In genomic region chr4:7967501-7968261, GRCh38 we compare ENCODE assay signal across 12 cellular contexts. TPM values are rescaled to one million over a fixed set of nuclear protein-coding genes. Genes with fewer than 3 reads are reported as not detected.
DNase-seq lines count a peak whose midpoint lies in the region; ATAC-seq, FAIRE-seq and TF ChIP-seq lines count a peak whose summit lies in the region.
"Had no signal": no experiment of that assay in that cellular context is flagged by ENCODE, and none has a peak within 500 bp of the region (broad histone marks: within the 10 kb centered on the region; RNA-seq: fewer than 3 reads in every experiment).

No MANE protein-coding gene starts in this region.

- H3K9me2 ChIP-seq in hepatocyte (replicated peaks; ENCODE audit: insufficient read depth) = no peaks in the 10 kb centered on the region

- no peak overlapping the region for H2AFZ ChIP-seq in hepatocyte

- H3K9me3 Mint-ChIP-seq in activated CD4-positive, alpha-beta T cell treated with anti-CD3 and anti-CD28 coated beads for 36 hours (ENCODE audit: low read depth) = no peaks in the 10 kb centered on the region
- H3K9me3 Mint-ChIP-seq in activated CD4-positive, alpha-beta T cell treated with anti-CD3 and anti-CD28 coated beads, Interleukin-2, amount 10 ng/mL, durations not matched to agents 7 days and 5 days = no peaks in the 10 kb centered on the region
- H3K9me3 Mint-ChIP-seq in activated CD4-positive, alpha-beta memory T cell treated with anti-CD3 and anti-CD28 coated beads, Interleukin-2, amount 10 ng/mL, durations not matched to agents 7 days and 5 days = no peaks in the 10 kb centered on the region
- H3K9me3 Mint-ChIP-seq in stimulated activated naive CD8-positive, alpha-beta T cell treated with anti-CD3 and anti-CD28 coated beads, Interleukin-15, amount 100 ng/mL, for 72 hours = no peaks in the 10 kb centered on the region

- peaks cover 11% of the 10 kb centered on the region for H3K36me3 Mint-ChIP-seq in activated CD4-positive, alpha-beta T cell treated with anti-CD3 and anti-CD28 coated beads for 36 hours (ENCODE audit: low read depth)
- peaks cover 5% of the 10 kb centered on the region for H3K36me3 Mint-ChIP-seq in activated CD4-positive, alpha-beta T cell treated with anti-CD3 and anti-CD28 coated beads, Interleukin-2, amount 10 ng/mL, durations not matched to agents 7 days and 5 days (ENCODE audit: low read depth)
- peaks cover 29% of the 10 kb centered on the region for H3K36me3 Mint-ChIP-seq in activated CD4-positive, alpha-beta memory T cell treated with anti-CD3 and anti-CD28 coated beads, Interleukin-2, amount 10 ng/mL, durations not matched to agents 7 days and 5 days (ENCODE audit: low read depth)

- no peak overlapping the region for H3K4me3 Mint-ChIP-seq in activated CD4-positive, alpha-beta T cell treated with anti-CD3 and anti-CD28 coated beads for 36 hours
- H3K4me3 Mint-ChIP-seq in activated CD4-positive, alpha-beta T cell treated with anti-CD3 and anti-CD28 coated beads, Interleukin-2, amount 10 ng/mL, durations not matched to agents 7 days and 5 days = no peak overlapping the region
- H3K4me3 Mint-ChIP-seq in activated CD4-positive, alpha-beta memory T cell treated with anti-CD3 and anti-CD28 coated beads, Interleukin-2, amount 10 ng/mL, durations not matched to agents 7 days and 5 days = no peak overlapping the region
- H3K4me3 Mint-ChIP-seq in stimulated activated naive CD8-positive, alpha-beta T cell treated with anti-CD3 and anti-CD28 coated beads, Interleukin-15, amount 100 ng/mL, for 72 hours = no peak overlapping the region

- no peaks in the 10 kb centered on the region for H3K27me3 ChIP-seq in hepatocyte
- no peaks in the 10 kb centered on the region for H3K27me3 ChIP-seq in small intestine (ENCODE audit: control insufficient read depth in 2 of 2, insufficient read depth in 2 of 2, low read length in 2 of 2)
- H3K27me3 ChIP-seq: cardiac muscle cell had no signal

- 85% methylated on average over 21 of the region's 21 CpGs for WGBS in hepatocyte (ENCODE audit: low lambda C conversion rate, missing lambda C conversion rate)
- WGBS in small intestine, 3 donors = 64 to 66% (median 66%) methylated on average over 21 of the region's 21 CpGs

- no peak overlapping the region for H3K4me2 ChIP-seq in hepatocyte

- FAIRE-seq in small intestine (lab: Jason Lieb, UNC) = no peak

- peak; percentile 36 for DNase-seq in activated CD4-positive, alpha-beta T cell treated with anti-CD3 and anti-CD28 coated beads for 36 hours
- no peak for DNase-seq in activated CD4-positive, alpha-beta T cell treated with anti-CD3 and anti-CD28 coated beads, Interleukin-2, amount 10 ng/mL, durations not matched to agents 7 days and 5 days
- DNase-seq in activated CD4-positive, alpha-beta memory T cell treated with anti-CD3 and anti-CD28 coated beads, Interleukin-2, amount 10 ng/mL, durations not matched to agents 7 days and 5 days = peak; percentile 22
- no peak for DNase-seq in hepatocyte (ENCODE audit: low spot score)
- DNase-seq in small intestine = peak; percentile 18
- DNase-seq in activated gamma-delta T cell treated with Interleukin-2 at 50 U/mL for 16 hours = no peak
- no peak for DNase-seq in stimulated activated naive CD8-positive, alpha-beta T cell treated with anti-CD3 and anti-CD28 coated beads, Interleukin-15, amount 100 ng/mL, for 72 hours
- no peak for DNase-seq in NCI-H446 (lab: John Stamatoyannopoulos, UW)
- DNase-seq: ACHN; activated CD4-positive, alpha-beta T cell treated with anti-CD3 and anti-CD28 coated beads, Interleukin-2, amount 50 U/mL, for 4 hours had no signal

- ATAC-seq in activated CD4-positive, alpha-beta T cell treated with anti-CD3 and anti-CD28 coated beads for 36 hours = no peak
- ATAC-seq in stimulated activated naive CD8-positive, alpha-beta T cell treated with anti-CD3 and anti-CD28 coated beads, Interleukin-15, amount 100 ng/mL, for 72 hours = no peak

- no peaks in the 10 kb centered on the region for H3K9me3 ChIP-seq in hepatocyte (ENCODE audit: low read depth)
- no peaks in the 10 kb centered on the region for H3K9me3 ChIP-seq in small intestine (ENCODE audit: control insufficient read depth, low read depth)
- H3K9me3 ChIP-seq: prostate gland had no signal

- POLR2A ChIA-PET in activated CD4-positive, alpha-beta T cell treated with anti-CD3 and anti-CD28 coated beads for 36 hours (lab: Charles Lee) = no interaction called here
- POLR2A ChIA-PET in activated CD4-positive, alpha-beta T cell treated with anti-CD3 and anti-CD28 coated beads, Interleukin-2, amount 10 ng/mL, durations not matched to agents 7 days and 5 days (lab: Charles Lee) = no interaction called here
- POLR2A ChIA-PET in activated CD4-positive, alpha-beta memory T cell treated with anti-CD3 and anti-CD28 coated beads, Interleukin-2, amount 10 ng/mL, durations not matched to agents 7 days and 5 days (lab: Charles Lee) = interaction anchor here (0.8 to 1.6 kb wide), 2 partner anchors 28 to 159 kb away, joined by 3 to 10 read pairs; partner anchors contain the start of gene AFAP1

- intact Hi-C loops in activated CD4-positive, alpha-beta T cell treated with anti-CD3 and anti-CD28 coated beads for 36 hours (cut with DNase I, micrococcal nuclease) = loop anchor here in 1 of 2 experiments (2.0 kb wide), 2 partner anchors 29 to 113 kb away; partner anchors contain the start of gene AFAP1

- CTCF ChIA-PET in activated CD4-positive, alpha-beta T cell treated with anti-CD3 and anti-CD28 coated beads for 36 hours (lab: Charles Lee) = interaction anchor here (1.6 kb wide), 1 partner anchor 163 kb away, joined by 6 read pairs; no protein-coding TSS in a partner anchor
- CTCF ChIA-PET in activated CD4-positive, alpha-beta T cell treated with anti-CD3 and anti-CD28 coated beads, Interleukin-2, amount 10 ng/mL, durations not matched to agents 7 days and 5 days (lab: Charles Lee) = interaction anchor here (0.7 to 1.6 kb wide), 3 partner anchors 18 to 139 kb away, joined by 3 to 4 read pairs (median 3); no protein-coding TSS in a partner anchor
- CTCF ChIA-PET in activated CD4-positive, alpha-beta memory T cell treated with anti-CD3 and anti-CD28 coated beads, Interleukin-2, amount 10 ng/mL, durations not matched to agents 7 days and 5 days (lab: Charles Lee) = interaction anchor here (0.6 to 1.1 kb wide), 2 partner anchors 91 to 165 kb away, joined by 3 read pairs; no protein-coding TSS in a partner anchor

- H3K4me1 ChIP-seq in hepatocyte (ENCODE audit: insufficient read depth) (peaks cover 35% of the 10 kb centered on the region), small intestine (ENCODE audit: control insufficient read depth in 2 of 2, insufficient read depth in 1 of 2, low read depth in 1 of 2, low read length in 1 of 2) (peaks cover 2 to 7% of the 10 kb centered on the region in 2 donors)

- TF ChIP-seq CTCF in hepatocyte (IDR thresholded peaks at IDR 0.05; ENCODE audit: poor library complexity) = no peak

- H3K79me2 ChIP-seq in hepatocyte = no peaks in the 10 kb centered on the region

- H3K4me1 Mint-ChIP-seq in activated CD4-positive, alpha-beta T cell treated with anti-CD3 and anti-CD28 coated beads for 36 hours = peaks cover 71% of the 10 kb centered on the region
- H3K4me1 Mint-ChIP-seq in activated CD4-positive, alpha-beta T cell treated with anti-CD3 and anti-CD28 coated beads, Interleukin-2, amount 10 ng/mL, durations not matched to agents 7 days and 5 days = peaks cover 76% of the 10 kb centered on the region
- peaks cover 82% of the 10 kb centered on the region for H3K4me1 Mint-ChIP-seq in activated CD4-positive, alpha-beta memory T cell treated with anti-CD3 and anti-CD28 coated beads, Interleukin-2, amount 10 ng/mL, durations not matched to agents 7 days and 5 days
- peaks cover 91% of the 10 kb centered on the region for H3K4me1 Mint-ChIP-seq in stimulated activated naive CD8-positive, alpha-beta T cell treated with anti-CD3 and anti-CD28 coated beads, Interleukin-15, amount 100 ng/mL, for 72 hours

- H4K20me1 ChIP-seq in hepatocyte (ENCODE audit: insufficient read depth, poor library complexity, severe bottlenecking) = no peaks in the 10 kb centered on the region

- peak overlapping the region; percentile 22 for H3K27ac Mint-ChIP-seq in activated CD4-positive, alpha-beta T cell treated with anti-CD3 and anti-CD28 coated beads for 36 hours
- no peak overlapping the region for H3K27ac Mint-ChIP-seq in activated CD4-positive, alpha-beta T cell treated with anti-CD3 and anti-CD28 coated beads, Interleukin-2, amount 10 ng/mL, durations not matched to agents 7 days and 5 days
- H3K27ac Mint-ChIP-seq in activated CD4-positive, alpha-beta memory T cell treated with anti-CD3 and anti-CD28 coated beads, Interleukin-2, amount 10 ng/mL, durations not matched to agents 7 days and 5 days = peak overlapping the region; percentile 41
- no peak overlapping the region for H3K27ac Mint-ChIP-seq in stimulated activated naive CD8-positive, alpha-beta T cell treated with anti-CD3 and anti-CD28 coated beads, Interleukin-15, amount 100 ng/mL, for 72 hours

- H3K36me3 ChIP-seq in hepatocyte (replicated peaks; ENCODE audit: insufficient read depth, low read depth) = no peaks in the 10 kb centered on the region
- H3K36me3 ChIP-seq in small intestine (ENCODE audit: control insufficient read depth in 2 of 2, insufficient read depth in 2 of 2, low read length in 2 of 2) = no peaks in the 10 kb centered on the region
- H3K36me3 ChIP-seq: cardiac muscle cell, prostate gland had no signal

- H3K27me3 Mint-ChIP-seq in activated CD4-positive, alpha-beta T cell treated with anti-CD3 and anti-CD28 coated beads for 36 hours = peaks cover under 1% of the 10 kb centered on the region
- no peaks in the 10 kb centered on the region for H3K27me3 Mint-ChIP-seq in activated CD4-positive, alpha-beta T cell treated with anti-CD3 and anti-CD28 coated beads, Interleukin-2, amount 10 ng/mL, durations not matched to agents 7 days and 5 days
- H3K27me3 Mint-ChIP-seq in activated CD4-positive, alpha-beta memory T cell treated with anti-CD3 and anti-CD28 coated beads, Interleukin-2, amount 10 ng/mL, durations not matched to agents 7 days and 5 days = no peaks in the 10 kb centered on the region
- H3K27me3 Mint-ChIP-seq in stimulated activated naive CD8-positive, alpha-beta T cell treated with anti-CD3 and anti-CD28 coated beads, Interleukin-15, amount 100 ng/mL, for 72 hours = peaks cover 10% of the 10 kb centered on the region

- H3K4me3 ChIP-seq in hepatocyte (no peak overlapping the region), small intestine (ENCODE audit: low read depth in 1 of 2, low read length in 2 of 2) (no peak overlapping the region)
- H3K4me3 ChIP-seq: cardiac muscle cell, prostate gland had no signal

- H3K27ac ChIP-seq in hepatocyte (peak overlapping the region; percentile 30), small intestine (ENCODE audit: low read depth in 1 of 2, low read length in 1 of 2) (peak overlapping the region in 1 of 2 donors; percentile 61)
- H3K27ac ChIP-seq: cardiac muscle cell, prostate gland had no signal

RNA-seq across cellular contexts. Expression of gene AFAP1, which starts 28.0 kb away (rescaled TPM):
- total RNA-seq in activated CD4-positive, alpha-beta T cell treated with anti-CD3 and anti-CD28 coated beads for 36 hours = 10 to 100 TPM; 27.1 to 27.2 TPM
- 1 to 10 TPM; 7.1 to 7.9 TPM for total RNA-seq in activated CD4-positive, alpha-beta T cell treated with anti-CD3 and anti-CD28 coated beads, Interleukin-2, amount 10 ng/mL, durations not matched to agents 7 days and 5 days
- total RNA-seq in activated CD4-positive, alpha-beta memory T cell treated with anti-CD3 and anti-CD28 coated beads, Interleukin-2, amount 10 ng/mL, durations not matched to agents 7 days and 5 days = 1 to 10 TPM; 5.9 to 6.5 TPM
- 12.6 and 16.2 TPM in 2 replicates for total RNA-seq in hepatocyte
- polyA plus RNA-seq in hepatocyte = 6.9 and 9.3 TPM in 2 replicates
- polyA plus RNA-seq in small intestine = 1 to 10 TPM; 2.2 to 9.6 (median 3.8) TPM

Comparison
In these comparisons a context has a peak if more than half of its experiments do, and no peak if none do; other contexts are left out.
1. DNase-seq: peak in activated CD4-positive, alpha-beta T cell treated with anti-CD3 and anti-CD28 coated beads for 36 hours (single experiment), activated CD4-positive, alpha-beta memory T cell treated with anti-CD3 and anti-CD28 coated beads, Interleukin-2, amount 10 ng/mL, durations not matched to agents 7 days and 5 days (single experiment) and small intestine (single experiment); none in activated CD4-positive, alpha-beta T cell treated with anti-CD3 and anti-CD28 coated beads, Interleukin-2, amount 10 ng/mL, durations not matched to agents 7 days and 5 days (single experiment), hepatocyte (single experiment), activated gamma-delta T cell treated with Interleukin-2 at 50 U/mL for 16 hours (single experiment), stimulated activated naive CD8-positive, alpha-beta T cell treated with anti-CD3 and anti-CD28 coated beads, Interleukin-15, amount 100 ng/mL, for 72 hours (0 of 2) and NCI-H446 (0 of 2).
2. H3K27ac Mint-ChIP-seq: peak in activated CD4-positive, alpha-beta T cell treated with anti-CD3 and anti-CD28 coated beads for 36 hours (single experiment) and activated CD4-positive, alpha-beta memory T cell treated with anti-CD3 and anti-CD28 coated beads, Interleukin-2, amount 10 ng/mL, durations not matched to agents 7 days and 5 days (single experiment); none in activated CD4-positive, alpha-beta T cell treated with anti-CD3 and anti-CD28 coated beads, Interleukin-2, amount 10 ng/mL, durations not matched to agents 7 days and 5 days (single experiment) and stimulated activated naive CD8-positive, alpha-beta T cell treated with anti-CD3 and anti-CD28 coated beads, Interleukin-15, amount 100 ng/mL, for 72 hours (0 of 2).